In the genomic region with DNA sequence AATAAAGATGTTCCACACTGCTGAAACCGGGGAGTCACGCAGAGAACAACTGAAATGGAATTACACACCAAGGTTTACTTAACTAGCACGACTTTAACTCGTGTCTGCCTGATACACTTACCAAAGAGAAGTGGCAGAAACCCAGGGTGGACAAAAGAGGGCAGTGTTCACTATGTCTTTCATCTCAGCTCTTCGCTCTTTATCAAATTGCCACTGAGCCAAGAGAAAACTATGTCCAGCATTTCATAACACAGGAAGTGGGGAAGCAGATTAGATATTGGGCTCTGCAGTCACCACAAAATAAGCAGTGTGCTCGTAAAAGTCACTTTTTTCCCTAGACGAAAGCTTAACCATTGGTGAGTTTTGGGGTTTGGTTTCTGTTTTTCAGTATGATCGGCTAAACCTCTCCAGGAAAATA, we compare ENCODE assay signal across 8 cellular contexts.
DNase-seq lines count a peak whose midpoint lies in the region; ATAC-seq, FAIRE-seq and TF ChIP-seq lines count a peak whose summit lies in the region.

No MANE protein-coding gene starts in this region.

- no peaks in the 10 kb centered on the region for H3K27me3 ChIP-seq in esophagus (ENCODE audit: control insufficient read depth in 1 of 2, insufficient read depth in 2 of 2, low read length in 2 of 2)

- H3K36me3 ChIP-seq in esophagus (ENCODE audit: control insufficient read depth in 2 of 2, insufficient read depth in 2 of 2, low read length in 1 of 2), result no peaks in the 10 kb centered on the region

- peak; percentile 82 for TF ChIP-seq CTCF in AG09319 (IDR thresholded peaks at IDR 0.05; ENCODE audit: low read depth, low read length)

- no peak overlapping the region for H3K4me3 ChIP-seq in esophagus (ENCODE audit: low read depth in 1 of 2, low read length in 2 of 2)

- TF ChIP-seq POLR2A in GM12892 (IDR thresholded peaks at IDR 0.05; ENCODE audit: low read depth, low read length), result no peak

- H3K4me1 ChIP-seq in esophagus (ENCODE audit: control insufficient read depth in 2 of 2, insufficient read depth in 2 of 2, low read length in 1 of 2), result peaks cover 0 to 2% of the 10 kb centered on the region in 2 donors

- peak; percentile 70 for FAIRE-seq in GM12892 (lab: Jason Lieb, UNC)

- H3K27ac Mint-ChIP-seq in stimulated activated memory B cell treated with anti-CD40 and anti-IgM and Interleukin-4, amounts not matched to agents 10 μg/mL and 1 μg/mL and 100 μg/mL, for 72 hours, result no peak overlapping the region

- H3K27ac ChIP-seq in esophagus (ENCODE audit: low read depth in 2 of 2, low read length in 1 of 2), result peak overlapping the region; percentile 11

- no peaks in the 10 kb centered on the region for H3K36me3 Mint-ChIP-seq in stimulated activated memory B cell treated with anti-CD40 and anti-IgM and Interleukin-4, amounts not matched to agents 10 μg/mL and 1 μg/mL and 100 μg/mL, for 72 hours

- H3K9me3 ChIP-seq in esophagus (ENCODE audit: control insufficient read depth in 2 of 2, insufficient read depth in 1 of 2, low read depth in 1 of 2, low read length in 1 of 2), result no peaks in the 10 kb centered on the region

- ATAC-seq in stimulated activated memory B cell treated with anti-CD40 and anti-IgM and Interleukin-4, amounts not matched to agents 10 μg/mL and 1 μg/mL and 100 μg/mL, for 72 hours, result no peak
- ATAC-seq in HG03135 (IDR thresholded peaks at IDR 0.05; ENCODE audit: unreplicated experiment), result no peak

- H3K27me3 Mint-ChIP-seq in stimulated activated memory B cell treated with anti-CD40 and anti-IgM and Interleukin-4, amounts not matched to agents 10 μg/mL and 1 μg/mL and 100 μg/mL, for 72 hours, result peaks cover 48% of the 10 kb centered on the region

- H3K9me3 Mint-ChIP-seq in stimulated activated memory B cell treated with anti-CD40 and anti-IgM and Interleukin-4, amounts not matched to agents 10 μg/mL and 1 μg/mL and 100 μg/mL, for 72 hours, result no peaks in the 10 kb centered on the region

- WGBS in esophagus, 2 donors, result 8 to 14% methylated on average over 8 of the region's 8 CpGs

- peaks cover 5% of the 10 kb centered on the region for H3K4me1 Mint-ChIP-seq in stimulated activated memory B cell treated with anti-CD40 and anti-IgM and Interleukin-4, amounts not matched to agents 10 μg/mL and 1 μg/mL and 100 μg/mL, for 72 hours

- DNase-seq in AG09319 (ENCODE audit: extremely low read depth, low read depth) (peak; percentile 88), GM12892 (ENCODE audit: insufficient read length) (no peak), NAMALWA (ENCODE audit: low spot score) (peak; percentile 64), SKM-1 (lab: John Stamatoyannopoulos, UW; ENCODE audit: unreplicated experiment) (peak; percentile 55), myocyte (ENCODE audit: low read depth) (peak; percentile 86)

- no peak overlapping the region for H3K4me3 Mint-ChIP-seq in stimulated activated memory B cell treated with anti-CD40 and anti-IgM and Interleukin-4, amounts not matched to agents 10 μg/mL and 1 μg/mL and 100 μg/mL, for 72 hours
